In the genomic region with DNA sequence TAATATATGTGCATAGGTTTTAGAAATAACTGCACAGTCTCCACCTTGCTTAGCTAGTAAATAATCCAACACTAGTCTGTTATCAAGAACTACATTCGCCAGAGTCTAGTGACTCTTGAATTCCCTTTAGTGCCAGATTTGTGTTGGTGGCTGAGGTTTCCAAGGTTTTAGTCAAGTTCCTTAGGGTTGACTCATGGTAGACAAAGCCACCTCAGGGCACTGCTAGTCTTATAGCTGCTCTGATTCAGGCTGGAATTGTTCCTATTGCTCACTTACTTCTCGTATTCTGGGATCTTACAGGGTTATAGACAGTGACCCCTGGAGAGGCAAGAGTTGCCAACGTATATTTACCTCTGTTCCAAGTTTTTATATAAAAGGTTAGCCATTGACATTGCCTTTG, we compare ENCODE assay signal across 18 cellular contexts.
DNase-seq lines count a peak whose midpoint lies in the region; TF ChIP-seq lines count a peak whose summit lies in the region.
"Had no signal": no experiment of that assay in that cellular context is flagged by ENCODE, and none has a peak within 500 bp of the region (broad histone marks: within the 10 kb centered on the region; RNA-seq: fewer than 3 reads in every experiment).

No MANE protein-coding gene starts in this region.

- peaks cover 30% of the 10 kb centered on the region for H3K4me1 Mint-ChIP-seq in osteocyte (ENCODE audit: unreplicated experiment)
- no peaks in the 10 kb centered on the region for H3K4me1 Mint-ChIP-seq in activated T-cell treated with anti-CD3 and anti-CD28 coated beads, Interleukin-2, amount 50 U/mL, for 24 hours (ENCODE audit: low read depth)
- H3K4me1 Mint-ChIP-seq: immature natural killer cell had no signal

- no peaks in the 10 kb centered on the region for H3K36me3 Mint-ChIP-seq in osteocyte (ENCODE audit: unreplicated experiment)
- no peaks in the 10 kb centered on the region for H3K36me3 Mint-ChIP-seq in activated T-cell treated with anti-CD3 and anti-CD28 coated beads, Interleukin-2, amount 50 U/mL, for 24 hours (ENCODE audit: low read depth)
- H3K36me3 Mint-ChIP-seq: immature natural killer cell had no signal

- DNase-seq in HCEC 1CT (peak; percentile 86), SW 1271 (lab: John Stamatoyannopoulos, UW) (peak; percentile 40 to 82), fibroblast of gingiva (ENCODE audit: low read depth) (peak; percentile 10), osteocyte (ENCODE audit: extremely low spot score, unreplicated experiment) (no peak), cerebellar nuclear complex (lab: John Stamatoyannopoulos, UW) (no peak), NCI-H510A treated with DMSO at 0.1 percent for 48 hours (lab: John Stamatoyannopoulos, UW) (no peak)
- DNase-seq in stimulated activated CD8-positive, alpha-beta memory T cell treated with anti-CD3 and anti-CD28 coated beads, Interleukin-4, amount 100 ng/mL, for 48 hours = no peak
- DNase-seq in activated T-cell treated with anti-CD3 and anti-CD28 coated beads, Interleukin-2, amount 50 U/mL, for 24 hours = no peak
- DNase-seq: activated CD4-positive, alpha-beta T cell treated with anti-CD3 and anti-CD28 coated beads, Interleukin-2, amount 50 U/mL, for 48 hours; amygdala; DMS79; dorsolateral prefrontal cortex; immature natural killer cell; Karpas-422; NCI-H2081; NCI-H748 treated with DMSO at 0.1 percent for 48 hours; posterior cingulate gyrus; SIG-M5 had no signal

- H3K27me3 Mint-ChIP-seq in osteocyte (ENCODE audit: unreplicated experiment) = no peaks in the 10 kb centered on the region
- H3K27me3 Mint-ChIP-seq in activated T-cell treated with anti-CD3 and anti-CD28 coated beads, Interleukin-2, amount 50 U/mL, for 24 hours = no peaks in the 10 kb centered on the region

- H3K27ac Mint-ChIP-seq in osteocyte (ENCODE audit: unreplicated experiment) = peak overlapping the region; percentile 86
- no peak overlapping the region for H3K27ac Mint-ChIP-seq in activated T-cell treated with anti-CD3 and anti-CD28 coated beads, Interleukin-2, amount 50 U/mL, for 24 hours
- H3K27ac Mint-ChIP-seq: immature natural killer cell had no signal

- no peaks in the 10 kb centered on the region for H3K9me3 Mint-ChIP-seq in osteocyte (ENCODE audit: unreplicated experiment)
- peaks cover 22% of the 10 kb centered on the region for H3K9me3 Mint-ChIP-seq in activated T-cell treated with anti-CD3 and anti-CD28 coated beads, Interleukin-2, amount 50 U/mL, for 24 hours

- TF ChIP-seq CTCF in osteocyte (IDR thresholded peaks at IDR 0.05) = no peak

- H3K4me3 Mint-ChIP-seq in osteocyte (ENCODE audit: unreplicated experiment) = no peak overlapping the region
- no peak overlapping the region for H3K4me3 Mint-ChIP-seq in activated T-cell treated with anti-CD3 and anti-CD28 coated beads, Interleukin-2, amount 50 U/mL, for 24 hours
- H3K4me3 Mint-ChIP-seq: immature natural killer cell had no signal

Comparison
In these comparisons a context has a peak if more than half of its experiments do, and no peak if none do; other contexts are left out.
1. DNase-seq: peak in HCEC 1CT (single experiment), SW 1271 (2 of 2) and fibroblast of gingiva (single experiment); none in osteocyte (single experiment), stimulated activated CD8-positive, alpha-beta memory T cell treated with anti-CD3 and anti-CD28 coated beads, Interleukin-4, amount 100 ng/mL, for 48 hours (single experiment), cerebellar nuclear complex (0 of 2), NCI-H510A treated with DMSO at 0.1 percent for 48 hours (single experiment) and activated T-cell treated with anti-CD3 and anti-CD28 coated beads, Interleukin-2, amount 50 U/mL, for 24 hours (single experiment).